ENCODE assay signal across 8 cellular contexts in genomic region chr3:46078712-46079400, GRCh38. TPM values are rescaled to one million over a fixed set of nuclear protein-coding genes. Genes with fewer than 3 reads are reported as not detected.
DNase-seq lines count a peak whose midpoint lies in the region; ATAC-seq, FAIRE-seq and TF ChIP-seq lines count a peak whose summit lies in the region.

No MANE protein-coding gene starts in this region.

- H2AK5ac ChIP-seq in H1 (ENCODE audit: low read depth, low read length) (no peak overlapping the region), mesendoderm (ENCODE audit: low read length) (no peak overlapping the region)

- POLR2A ChIA-PET in activated CD8-positive, alpha-beta T cell treated with anti-CD3 and anti-CD28 coated beads, Interleukin-2, amount 10 ng/mL, durations not matched to agents 7 days and 5 days (lab: Charles Lee), result interaction anchor here (0.6 to 1.0 kb wide), 2 partner anchors 273 to 300 kb away, joined by 3 to 4 read pairs; no protein-coding TSS in a partner anchor
- POLR2A ChIA-PET in H1 (lab: Charles Lee; ENCODE audit: partially characterized antibody), result interaction anchor here (0.6 kb wide), 1 partner anchor 85 kb away, joined by 3 read pairs; no protein-coding TSS in a partner anchor

- TF ChIP-seq CTCF in H1 (IDR thresholded peaks at IDR 0.05; ENCODE audit: control extremely low read depth in 1 of 3, insufficient read depth in 1 of 3, low read depth in 1 of 3, low read length in 3 of 3), result peak; percentile 54 to 100 (median 100)

- peak overlapping the region; percentile 29 for H3K4me3 Mint-ChIP-seq in activated CD8-positive, alpha-beta T cell treated with anti-CD3 and anti-CD28 coated beads, Interleukin-2, amount 10 ng/mL, durations not matched to agents 7 days and 5 days

- H2BK5ac ChIP-seq in H1 (ENCODE audit: low read depth, low read length) (no peak overlapping the region), mesendoderm (ENCODE audit: low read length) (no peak overlapping the region)

- H3K23me2 ChIP-seq in H1 (ENCODE audit: low read depth, low read length), result no peaks in the 10 kb centered on the region

- H2BK120ac ChIP-seq in H1 (replicated peaks; ENCODE audit: low read depth, low read length) (no peak overlapping the region), mesendoderm (ENCODE audit: low read depth, low read length) (no peak overlapping the region)

- no peak overlapping the region for H3K18ac ChIP-seq in H1 (ENCODE audit: extremely low read depth, low read length)
- H3K18ac ChIP-seq in mesendoderm (ENCODE audit: low read length), result no peak overlapping the region

- H3K27me3 Mint-ChIP-seq in activated CD8-positive, alpha-beta T cell treated with anti-CD3 and anti-CD28 coated beads, Interleukin-2, amount 10 ng/mL, durations not matched to agents 7 days and 5 days (ENCODE audit: low read depth), result no peaks in the 10 kb centered on the region

- H3K36me3 ChIP-seq in H1 (ENCODE audit: control insufficient read depth in 2 of 4, insufficient read depth in 4 of 4, low read length in 3 of 4), result no peaks in the 10 kb centered on the region
- H3K36me3 ChIP-seq in mesendoderm (ENCODE audit: control insufficient read depth, insufficient read depth, low read length), result no peaks in the 10 kb centered on the region

- H3K4me3 ChIP-seq in H1 (ENCODE audit: extremely low read depth in 1 of 4, insufficient read depth in 2 of 4, low read depth in 3 of 4, low read length in 4 of 4) (no peak overlapping the region), mesendoderm (ENCODE audit: low read length) (no peak overlapping the region)

- no peak overlapping the region for H3K4ac ChIP-seq in H1 (replicated peaks; ENCODE audit: insufficient read length, low read depth, low read length)
- no peak overlapping the region for H3K4ac ChIP-seq in mesendoderm (ENCODE audit: low read depth, low read length)

- TF ChIP-seq POLR2A in H1 (IDR thresholded peaks at IDR 0.05; ENCODE audit: control extremely low read depth in 1 of 2, low read depth in 2 of 2, low read length in 2 of 2), result no peak

- TF ChIP-seq EP300 in H1 (IDR thresholded peaks at IDR 0.05; ENCODE audit: borderline replicate concordance in 1 of 2, low read depth in 2 of 2, low read length in 2 of 2), result no peak

- H3K27ac ChIP-seq in H1 (ENCODE audit: low read depth, low read length) (no peak overlapping the region), mesendoderm (ENCODE audit: low read depth, low read length) (no peak overlapping the region)

- ATAC-seq in GM18867 (IDR thresholded peaks at IDR 0.05; ENCODE audit: unreplicated experiment), result peak; percentile 81
- peak; percentile 99 for ATAC-seq in activated CD8-positive, alpha-beta T cell treated with anti-CD3 and anti-CD28 coated beads, Interleukin-2, amount 10 ng/mL, durations not matched to agents 7 days and 5 days

- H2AFZ ChIP-seq in H1 (ENCODE audit: low read length), result peak overlapping the region; percentile 87

- no peak overlapping the region for H3K23ac ChIP-seq in H1 (ENCODE audit: insufficient read length)
- no peak overlapping the region for H3K23ac ChIP-seq in mesendoderm (ENCODE audit: low read length)

- H3K27ac Mint-ChIP-seq in activated CD8-positive, alpha-beta T cell treated with anti-CD3 and anti-CD28 coated beads, Interleukin-2, amount 10 ng/mL, durations not matched to agents 7 days and 5 days, result peak overlapping the region; percentile 58

- 23% methylated on average over 11 of the region's 11 CpGs; no CpG with 5 or more reads in 1 of the 2 experiments for WGBS in H1 (ENCODE audit: extremely low coverage in 1 of 2, insufficient coverage in 1 of 2, insufficient read length in 1 of 2, insufficient replicate concordance in 2 of 2, low coverage in 1 of 2, low lambda C conversion rate in 2 of 2, missing lambda C conversion rate in 1 of 2), 2 experiments
- WGBS in mesendoderm (ENCODE audit: extremely low coverage, insufficient coverage, low lambda C conversion rate), result no CpG with 5 or more reads among the region's 11 CpGs

- H2BK12ac ChIP-seq in H1 (ENCODE audit: low read depth, low read length), result no peak overlapping the region

- no peak overlapping the region for H4K8ac ChIP-seq in H1 (ENCODE audit: extremely low read depth, insufficient read depth, low read length)
- no peak overlapping the region for H4K8ac ChIP-seq in mesendoderm (ENCODE audit: low read depth, low read length)

- H3K79me1 ChIP-seq in H1 (ENCODE audit: low read depth, low read length) (no peaks in the 10 kb centered on the region), mesendoderm (ENCODE audit: low read length) (no peaks in the 10 kb centered on the region)

- H4K5ac ChIP-seq in H1 (ENCODE audit: insufficient read length, low read depth, low read length) (no peak overlapping the region), mesendoderm (ENCODE audit: low read length) (no peak overlapping the region)

- no peaks in the 10 kb centered on the region for H3K4me1 ChIP-seq in H1 (replicated peaks in 1 of 4; ENCODE audit: control insufficient read depth in 3 of 4, insufficient read depth in 4 of 4, low read length in 3 of 4)
- no peaks in the 10 kb centered on the region for H3K4me1 ChIP-seq in mesendoderm (ENCODE audit: control insufficient read depth, low read depth, low read length)

- in situ Hi-C loops in ACHN (cut with HindIII; ENCODE audit: low pct_ligation_motif_present, low pct_unique_long_range_greater_than_20kb, low sequenced_read_pairs), result no loop called here

- peak; percentile 98 for TF ChIP-seq RAD21 in H1 (IDR thresholded peaks at IDR 0.05 in 1 of 2, conservative IDR thresholded peaks at IDR 0.05 in 1 of 2; ENCODE audit: low read depth in 2 of 2, low read length in 2 of 2)

- peaks cover 11% of the 10 kb centered on the region for H3K36me3 Mint-ChIP-seq in activated CD8-positive, alpha-beta T cell treated with anti-CD3 and anti-CD28 coated beads, Interleukin-2, amount 10 ng/mL, durations not matched to agents 7 days and 5 days (ENCODE audit: low read depth)

- H3K9me3 ChIP-seq in H1 (ENCODE audit: insufficient read depth in 2 of 2, low read depth in 1 of 2, low read length in 1 of 2), result peaks cover 3 to 8% of the 10 kb centered on the region in 2 experiments; a peak in 3 of 4 replicates

- peak overlapping the region in 1 of 2 experiments; percentile 49; a peak in 2 of 4 replicates for H3K4me2 ChIP-seq in H1 (ENCODE audit: insufficient read depth in 1 of 2, low read depth in 2 of 2, low read length in 2 of 2)
- H3K4me2 ChIP-seq in mesendoderm (ENCODE audit: low read length), result peak overlapping the region; percentile 20

- CTCF ChIA-PET in activated CD8-positive, alpha-beta T cell treated with anti-CD3 and anti-CD28 coated beads, Interleukin-2, amount 10 ng/mL, durations not matched to agents 7 days and 5 days (lab: Charles Lee), result interaction anchor here (0.6 to 17.0 kb wide), 80 partner anchors 12 to 492 kb away, joined by 3 to 389 read pairs (median 5); partner anchors contain the start of genes CCR1, CCR2, CCR5 and CXCR6
- CTCF ChIA-PET in H1 (lab: Charles Lee; ENCODE audit: partially characterized antibody), result interaction anchor here (0.6 to 7.4 kb wide), 69 partner anchors 9 to 1041 kb away, joined by 3 to 92 read pairs (median 4); partner anchors contain the start of genes CCR1, CCR3, CCR5 and CCR5AS

- no peaks in the 10 kb centered on the region for H3K9me3 Mint-ChIP-seq in activated CD8-positive, alpha-beta T cell treated with anti-CD3 and anti-CD28 coated beads, Interleukin-2, amount 10 ng/mL, durations not matched to agents 7 days and 5 days (ENCODE audit: insufficient read depth)

- no peak overlapping the region for H3K9ac ChIP-seq in H1 (replicated peaks in 1 of 4; ENCODE audit: extremely low read depth in 1 of 4, low read depth in 3 of 4, low read length in 3 of 4)
- H3K9ac ChIP-seq in mesendoderm (ENCODE audit: low read length), result no peak overlapping the region

- H4K20me1 ChIP-seq in H1 (replicated peaks in 1 of 2; ENCODE audit: control insufficient read depth in 1 of 2, insufficient read depth in 2 of 2, low read length in 2 of 2), result no peaks in the 10 kb centered on the region

- FAIRE-seq in H1 (lab: Jason Lieb, UNC), result peak; percentile 99

- H2BK15ac ChIP-seq in H1 (ENCODE audit: low read length), result no peak overlapping the region
- H2BK15ac ChIP-seq in mesendoderm (replicated peaks; ENCODE audit: low read depth), result no peak overlapping the region

- H4K91ac ChIP-seq in H1 (replicated peaks; ENCODE audit: insufficient read length, low read length), result no peak overlapping the region

- peaks cover 70% of the 10 kb centered on the region for H3K4me1 Mint-ChIP-seq in activated CD8-positive, alpha-beta T cell treated with anti-CD3 and anti-CD28 coated beads, Interleukin-2, amount 10 ng/mL, durations not matched to agents 7 days and 5 days (ENCODE audit: low read depth)

- H2BK20ac ChIP-seq in H1 (ENCODE audit: low read length), result no peak overlapping the region

- H3K14ac ChIP-seq in H1 (ENCODE audit: insufficient read length), result no peak overlapping the region

- H3K79me2 ChIP-seq in H1 (ENCODE audit: control insufficient read depth in 1 of 2, insufficient read depth in 2 of 2, low read length in 2 of 2) (no peaks in the 10 kb centered on the region), mesendoderm (ENCODE audit: control insufficient read depth, insufficient read depth, low read length) (no peaks in the 10 kb centered on the region)

- no peaks in the 10 kb centered on the region for H3K27me3 ChIP-seq in H1 (replicated peaks in 1 of 4; ENCODE audit: control insufficient read depth in 3 of 4, extremely low read depth in 1 of 4, insufficient read depth in 3 of 4, low read length in 3 of 4)
- H3K27me3 ChIP-seq in mesendoderm (ENCODE audit: insufficient read depth, low read length, poor library complexity), result no peaks in the 10 kb centered on the region

- H3K56ac ChIP-seq in H1 (replicated peaks; ENCODE audit: insufficient read length, low read depth, low read length) (no peak overlapping the region), mesendoderm (ENCODE audit: low read length) (no peak overlapping the region)

- DNase-seq in ACHN, result peak; percentile 85
- DNase-seq in HUDEP-2 (lab: John Stamatoyannopoulos, UW; ENCODE audit: unreplicated experiment in 76 of 76), result peak in 73 of 76 experiments; percentile 2 to 86 (median 68)
- DNase-seq in NOMO-1 (lab: John Stamatoyannopoulos, UW; ENCODE audit: unreplicated experiment in 2 of 2), result peak; percentile 79 to 85
- DNase-seq in activated CD8-positive, alpha-beta T cell treated with anti-CD3 and anti-CD28 coated beads, Interleukin-2, amount 10 ng/mL, durations not matched to agents 7 days and 5 days, result peak; percentile 95
- peak; percentile 61 to 91 for DNase-seq in H1 (ENCODE audit: low read depth in 1 of 2, low spot score in 2 of 2)
- DNase-seq in mesendoderm, result peak; percentile 96
- DNase-seq in stimulated activated CD8-positive, alpha-beta memory T cell treated with anti-CD3 and anti-CD28 coated beads, Interleukin-15, amount 100 ng/mL, for 48 hours (ENCODE audit: low read depth in 2 of 2), result peak; percentile 67 to 75

RNA-seq across cellular contexts. Expression of gene XCR1, which starts 51.6 kb away (rescaled TPM):
- total RNA-seq in activated CD8-positive, alpha-beta T cell treated with anti-CD3 and anti-CD28 coated beads, Interleukin-2, amount 10 ng/mL, durations not matched to agents 7 days and 5 days, result not detected
- total RNA-seq in H1 (2021; fragmentation: NEBNext Ultra II Directional; extraction: Animal tissue kit (Norgen Biotek cat#: 25700)), result not detected in 2 replicates
- 0.19 and 0.53 TPM in 2 replicates for polyA plus RNA-seq in H1 (2011; rRNA removed)
- 0.08 TPM for polyA plus RNA-seq in H1 (2011; cell fraction: cytosol; rRNA removed)
- polyA plus RNA-seq in H1 (2011; cell fraction: nucleus; rRNA removed), result 0.66 TPM
- 0.11 to 0.33 TPM (median 0.17 TPM) in 4 replicates for polyA plus RNA-seq in H1 (2012, experiment 1 of 2)
- polyA plus RNA-seq in H1 (2012, experiment 2 of 2), result 0.10 TPM
- 0.08 TPM for polyA plus RNA-seq in H1 (2013, experiment 1 of 2)
- polyA plus RNA-seq in H1 (2013, experiment 2 of 2), result 0.09 TPM
- polyA minus RNA-seq in H1 (2011; rRNA and poly(A)+ RNA removed), result 0.16 and 0.22 TPM in 2 replicates
- polyA minus RNA-seq in H1 (2011; cell fraction: cytosol; rRNA and poly(A)+ RNA removed), result not detected
- polyA minus RNA-seq in H1 (2011; cell fraction: nucleus; rRNA and poly(A)+ RNA removed), result not detected
- polyA plus RNA-seq in mesendoderm (2013, experiment 1 of 2), result 0.03 TPM
- 0.01 TPM for polyA plus RNA-seq in mesendoderm (2013, experiment 2 of 2)
